In the genomic region with DNA sequence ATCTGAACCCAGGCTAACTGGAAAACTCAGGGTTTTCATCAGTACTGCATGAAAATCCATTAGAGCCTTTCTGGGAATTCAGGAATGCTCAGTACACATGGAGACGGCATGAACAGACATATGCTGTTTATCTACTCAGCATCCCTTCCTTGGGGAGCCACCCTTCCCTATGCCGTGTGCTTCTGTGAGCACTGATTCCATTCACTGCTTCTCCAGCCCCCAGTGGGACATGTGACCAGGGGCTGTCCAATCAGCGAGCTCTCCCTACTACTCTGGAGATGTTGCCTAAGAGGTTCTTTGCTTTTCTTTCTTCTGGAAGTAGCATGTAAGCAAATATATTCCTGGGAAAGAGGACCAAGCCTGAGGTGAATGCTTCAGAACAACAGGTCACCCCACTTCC, we compare ENCODE assay signal across 1 cellular context.
TF ChIP-seq lines count a peak whose summit lies in the region.

No MANE protein-coding gene starts in this region.

TF ChIP-seq in GM23338, 12 proteins besides CTCF, POLR2A, EP300 and RAD21 (continued from another document):
- TF ChIP-seq, protein P1, sequence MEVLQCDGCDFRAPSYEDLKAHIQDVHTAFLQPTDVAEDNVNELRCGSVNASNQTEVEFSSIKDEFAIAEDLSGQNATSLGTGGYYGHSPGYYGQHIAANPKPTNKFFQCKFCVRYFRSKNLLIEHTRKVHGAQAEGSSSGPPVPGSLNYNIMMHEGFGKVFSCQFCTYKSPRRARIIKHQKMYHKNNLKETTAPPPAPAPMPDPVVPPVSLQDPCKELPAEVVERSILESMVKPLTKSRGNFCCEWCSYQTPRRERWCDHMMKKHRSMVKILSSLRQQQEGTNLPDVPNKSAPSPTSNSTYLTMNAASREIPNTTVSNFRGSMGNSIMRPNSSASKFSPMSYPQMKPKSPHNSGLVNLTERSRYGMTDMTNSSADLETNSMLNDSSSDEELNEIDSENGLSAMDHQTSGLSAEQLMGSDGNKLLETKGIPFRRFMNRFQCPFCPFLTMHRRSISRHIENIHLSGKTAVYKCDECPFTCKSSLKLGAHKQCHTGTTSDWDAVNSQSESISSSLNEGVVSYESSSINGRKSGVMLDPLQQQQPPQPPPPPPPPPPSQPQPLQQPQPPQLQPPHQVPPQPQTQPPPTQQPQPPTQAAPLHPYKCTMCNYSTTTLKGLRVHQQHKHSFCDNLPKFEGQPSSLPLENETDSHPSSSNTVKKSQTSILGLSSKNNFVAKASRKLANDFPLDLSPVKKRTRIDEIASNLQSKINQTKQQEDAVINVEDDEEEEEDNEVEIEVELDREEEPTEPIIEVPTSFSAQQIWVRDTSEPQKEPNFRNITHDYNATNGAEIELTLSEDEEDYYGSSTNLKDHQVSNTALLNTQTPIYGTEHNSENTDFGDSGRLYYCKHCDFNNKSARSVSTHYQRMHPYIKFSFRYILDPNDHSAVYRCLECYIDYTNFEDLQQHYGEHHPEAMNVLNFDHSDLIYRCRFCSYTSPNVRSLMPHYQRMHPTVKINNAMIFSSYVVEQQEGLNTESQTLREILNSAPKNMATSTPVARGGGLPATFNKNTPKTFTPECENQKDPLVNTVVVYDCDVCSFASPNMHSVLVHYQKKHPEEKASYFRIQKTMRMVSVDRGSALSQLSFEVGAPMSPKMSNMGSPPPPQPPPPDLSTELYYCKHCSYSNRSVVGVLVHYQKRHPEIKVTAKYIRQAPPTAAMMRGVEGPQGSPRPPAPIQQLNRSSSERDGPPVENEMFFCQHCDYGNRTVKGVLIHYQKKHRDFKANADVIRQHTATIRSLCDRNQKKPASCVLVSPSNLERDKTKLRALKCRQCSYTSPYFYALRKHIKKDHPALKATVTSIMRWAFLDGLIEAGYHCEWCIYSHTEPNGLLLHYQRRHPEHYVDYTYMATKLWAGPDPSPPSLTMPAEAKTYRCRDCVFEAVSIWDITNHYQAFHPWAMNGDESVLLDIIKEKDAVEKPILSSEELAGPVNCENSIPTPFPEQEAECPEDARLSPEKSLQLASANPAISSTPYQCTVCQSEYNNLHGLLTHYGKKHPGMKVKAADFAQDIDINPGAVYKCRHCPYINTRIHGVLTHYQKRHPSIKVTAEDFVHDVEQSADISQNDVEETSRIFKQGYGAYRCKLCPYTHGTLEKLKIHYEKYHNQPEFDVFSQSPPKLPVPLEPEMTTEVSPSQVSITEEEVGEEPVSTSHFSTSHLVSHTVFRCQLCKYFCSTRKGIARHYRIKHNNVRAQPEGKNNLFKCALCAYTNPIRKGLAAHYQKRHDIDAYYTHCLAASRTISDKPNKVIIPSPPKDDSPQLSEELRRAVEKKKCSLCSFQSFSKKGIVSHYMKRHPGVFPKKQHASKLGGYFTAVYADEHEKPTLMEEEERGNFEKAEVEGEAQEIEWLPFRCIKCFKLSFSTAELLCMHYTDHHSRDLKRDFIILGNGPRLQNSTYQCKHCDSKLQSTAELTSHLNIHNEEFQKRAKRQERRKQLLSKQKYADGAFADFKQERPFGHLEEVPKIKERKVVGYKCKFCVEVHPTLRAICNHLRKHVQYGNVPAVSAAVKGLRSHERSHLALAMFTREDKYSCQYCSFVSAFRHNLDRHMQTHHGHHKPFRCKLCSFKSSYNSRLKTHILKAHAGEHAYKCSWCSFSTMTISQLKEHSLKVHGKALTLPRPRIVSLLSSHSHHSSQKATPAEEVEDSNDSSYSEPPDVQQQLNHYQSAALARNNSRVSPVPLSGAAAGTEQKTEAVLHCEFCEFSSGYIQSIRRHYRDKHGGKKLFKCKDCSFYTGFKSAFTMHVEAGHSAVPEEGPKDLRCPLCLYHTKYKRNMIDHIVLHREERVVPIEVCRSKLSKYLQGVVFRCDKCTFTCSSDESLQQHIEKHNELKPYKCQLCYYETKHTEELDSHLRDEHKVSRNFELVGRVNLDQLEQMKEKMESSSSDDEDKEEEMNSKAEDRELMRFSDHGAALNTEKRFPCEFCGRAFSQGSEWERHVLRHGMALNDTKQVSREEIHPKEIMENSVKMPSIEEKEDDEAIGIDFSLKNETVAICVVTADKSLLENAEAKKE (CRISPR knock-in tag; IDR thresholded peaks at IDR 0.05): no peak
- TF ChIP-seq POLR2AphosphoS5 (IDR thresholded peaks at IDR 0.05; ENCODE audit: low read depth) (no peak), EZH2phosphoT487 (IDR thresholded peaks at IDR 0.05; ENCODE audit: unreplicated experiment) (no peak), JUNB (IDR thresholded peaks at IDR 0.05; ENCODE audit: unreplicated experiment) (no peak)
- TF ChIP-seq, protein P2, sequence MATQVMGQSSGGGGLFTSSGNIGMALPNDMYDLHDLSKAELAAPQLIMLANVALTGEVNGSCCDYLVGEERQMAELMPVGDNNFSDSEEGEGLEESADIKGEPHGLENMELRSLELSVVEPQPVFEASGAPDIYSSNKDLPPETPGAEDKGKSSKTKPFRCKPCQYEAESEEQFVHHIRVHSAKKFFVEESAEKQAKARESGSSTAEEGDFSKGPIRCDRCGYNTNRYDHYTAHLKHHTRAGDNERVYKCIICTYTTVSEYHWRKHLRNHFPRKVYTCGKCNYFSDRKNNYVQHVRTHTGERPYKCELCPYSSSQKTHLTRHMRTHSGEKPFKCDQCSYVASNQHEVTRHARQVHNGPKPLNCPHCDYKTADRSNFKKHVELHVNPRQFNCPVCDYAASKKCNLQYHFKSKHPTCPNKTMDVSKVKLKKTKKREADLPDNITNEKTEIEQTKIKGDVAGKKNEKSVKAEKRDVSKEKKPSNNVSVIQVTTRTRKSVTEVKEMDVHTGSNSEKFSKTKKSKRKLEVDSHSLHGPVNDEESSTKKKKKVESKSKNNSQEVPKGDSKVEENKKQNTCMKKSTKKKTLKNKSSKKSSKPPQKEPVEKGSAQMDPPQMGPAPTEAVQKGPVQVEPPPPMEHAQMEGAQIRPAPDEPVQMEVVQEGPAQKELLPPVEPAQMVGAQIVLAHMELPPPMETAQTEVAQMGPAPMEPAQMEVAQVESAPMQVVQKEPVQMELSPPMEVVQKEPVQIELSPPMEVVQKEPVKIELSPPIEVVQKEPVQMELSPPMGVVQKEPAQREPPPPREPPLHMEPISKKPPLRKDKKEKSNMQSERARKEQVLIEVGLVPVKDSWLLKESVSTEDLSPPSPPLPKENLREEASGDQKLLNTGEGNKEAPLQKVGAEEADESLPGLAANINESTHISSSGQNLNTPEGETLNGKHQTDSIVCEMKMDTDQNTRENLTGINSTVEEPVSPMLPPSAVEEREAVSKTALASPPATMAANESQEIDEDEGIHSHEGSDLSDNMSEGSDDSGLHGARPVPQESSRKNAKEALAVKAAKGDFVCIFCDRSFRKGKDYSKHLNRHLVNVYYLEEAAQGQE (IDR thresholded peaks at IDR 0.05; ENCODE audit: unreplicated experiment): no peak
